ENCODE assay signal across 8 cellular contexts in the genomic region with DNA sequence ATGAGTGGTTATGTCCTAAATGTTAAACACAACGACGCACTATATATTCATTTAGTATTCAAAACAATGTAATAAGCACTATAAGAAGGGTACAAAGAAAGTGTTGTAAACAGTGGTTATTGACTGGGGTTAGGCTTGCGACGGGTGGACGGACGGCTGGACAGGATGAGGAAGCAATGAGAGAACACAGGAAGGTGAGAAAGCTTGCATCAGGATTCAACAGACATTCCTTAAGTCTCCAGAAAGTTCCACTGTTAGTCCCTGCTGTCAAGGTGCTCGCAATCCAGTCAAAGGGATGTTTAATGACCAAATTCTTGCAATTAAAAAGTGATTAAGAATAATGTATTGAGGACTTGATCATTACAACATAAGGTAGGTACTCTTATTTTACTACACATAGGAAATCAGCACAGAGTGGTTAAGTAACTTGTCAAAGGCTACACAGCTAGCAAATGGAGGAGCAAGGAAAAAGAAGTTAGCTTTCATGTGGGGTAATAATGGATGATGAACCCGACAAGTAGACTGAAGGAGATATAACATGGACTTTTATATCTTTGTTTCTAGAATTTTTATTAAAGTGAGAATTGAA. TPM values are rescaled to one million over a fixed set of nuclear protein-coding genes. Genes with fewer than 3 reads are reported as not detected.
A peak's percentile ranks its signal among the peaks of the same experiment; 100 is the strongest.
DNase-seq lines count a peak whose midpoint lies in the region; ATAC-seq and TF ChIP-seq lines count a peak whose summit lies in the region.

No MANE protein-coding gene starts in this region.

- H3K4me3 ChIP-seq in Jurkat, Clone E6-1 (ENCODE audit: low read length), result peak overlapping the region; percentile 93
- peak overlapping the region; percentile 93 for H3K4me3 ChIP-seq in iPS-11a (ENCODE audit: low read depth, low read length)
- H3K4me3 ChIP-seq in smooth muscle cell, result peak overlapping the region; percentile 85

- no peak for TF ChIP-seq CTCF in smooth muscle cell (IDR thresholded peaks at IDR 0.05; ENCODE audit: borderline replicate concordance, insufficient read depth, poor library complexity, severe bottlenecking)

- H3K9ac ChIP-seq in smooth muscle cell (ENCODE audit: low read depth), result peak overlapping the region; percentile 93

- peak overlapping the region; percentile 97 for H3K4me3 Mint-ChIP-seq in activated CD4-positive, alpha-beta T cell treated with anti-CD3 and anti-CD28 coated beads, Interleukin-2, amount 10 ng/mL, durations not matched to agents 24 days and 14 days

- H3K36me3 Mint-ChIP-seq in activated CD4-positive, alpha-beta T cell treated with anti-CD3 and anti-CD28 coated beads, Interleukin-2, amount 10 ng/mL, durations not matched to agents 24 days and 14 days (ENCODE audit: low read depth), result peaks cover 11% of the 10 kb centered on the region
- peaks cover 8 to 20% of the 10 kb centered on the region in 2 donors for H3K36me3 Mint-ChIP-seq in activated naive CD4-positive, alpha-beta T cell treated with anti-CD3 and anti-CD28 coated beads, Interleukin-2, amount 50 U/mL, for 72 hours

- H4K20me1 ChIP-seq in smooth muscle cell (ENCODE audit: low read depth), result no peaks in the 10 kb centered on the region

- peaks cover 20% of the 10 kb centered on the region for H3K4me1 ChIP-seq in smooth muscle cell (ENCODE audit: low read depth)

- H3K36me3 ChIP-seq in smooth muscle cell (ENCODE audit: low read depth), result no peaks in the 10 kb centered on the region

- H3K27ac ChIP-seq in smooth muscle cell (ENCODE audit: low read depth), result peak overlapping the region; percentile 97

- intact Hi-C loops in activated CD4-positive, alpha-beta T cell treated with anti-CD3 and anti-CD28 coated beads, Interleukin-2, amount 10 ng/mL, durations not matched to agents 24 days and 14 days (cut with micrococcal nuclease), result loop anchor here (5.0 to 10.0 kb wide), 4 partner anchors 519 to 891 kb away; a partner anchor contains a TSS

- H3K4me2 ChIP-seq in smooth muscle cell, result peak overlapping the region; percentile 99

- H3K79me2 ChIP-seq in smooth muscle cell (ENCODE audit: low read depth), result peaks cover 36% of the 10 kb centered on the region

- peak overlapping the region; percentile 97 for H3K27ac Mint-ChIP-seq in activated CD4-positive, alpha-beta T cell treated with anti-CD3 and anti-CD28 coated beads, Interleukin-2, amount 10 ng/mL, durations not matched to agents 24 days and 14 days
- H3K27ac Mint-ChIP-seq in activated naive CD4-positive, alpha-beta T cell treated with anti-CD3 and anti-CD28 coated beads, Interleukin-2, amount 50 U/mL, for 72 hours, result peak overlapping the region; percentile 97 to 98

- H3F3A ChIP-seq in smooth muscle cell (ENCODE audit: low read depth), result no peaks in the 10 kb centered on the region

- ATAC-seq in activated naive CD4-positive, alpha-beta T cell treated with anti-CD3 and anti-CD28 coated beads, Interleukin-2, amount 50 U/mL, for 72 hours, result no peak

- H3K4me1 Mint-ChIP-seq in activated CD4-positive, alpha-beta T cell treated with anti-CD3 and anti-CD28 coated beads, Interleukin-2, amount 10 ng/mL, durations not matched to agents 24 days and 14 days, result peaks cover 24% of the 10 kb centered on the region

- H3K9me3 Mint-ChIP-seq in activated CD4-positive, alpha-beta T cell treated with anti-CD3 and anti-CD28 coated beads, Interleukin-2, amount 10 ng/mL, durations not matched to agents 24 days and 14 days, result no peaks in the 10 kb centered on the region
- no peaks in the 10 kb centered on the region for H3K9me3 Mint-ChIP-seq in activated naive CD4-positive, alpha-beta T cell treated with anti-CD3 and anti-CD28 coated beads, Interleukin-2, amount 50 U/mL, for 72 hours

- H3K9me3 ChIP-seq in smooth muscle cell (replicated peaks; ENCODE audit: low read depth), result no peaks in the 10 kb centered on the region

- H2AFZ ChIP-seq in smooth muscle cell (ENCODE audit: low read depth), result peak overlapping the region; percentile 92

- 71% methylated on average over 8 of the region's 8 CpGs for WGBS in smooth muscle cell (ENCODE audit: low lambda C conversion rate)

- DNase-seq in activated CD4-positive, alpha-beta T cell treated with anti-CD3 and anti-CD28 coated beads, Interleukin-2, amount 10 ng/mL, durations not matched to agents 24 days and 14 days, result no peak
- no peak for DNase-seq in activated CD4-positive, alpha-beta T cell treated with anti-CD3 and anti-CD28 coated beads for 48 hours
- no peak for DNase-seq in Jurkat, Clone E6-1 (ENCODE audit: low read depth, low spot score)
- DNase-seq in activated naive CD4-positive, alpha-beta T cell treated with anti-CD3 and anti-CD28 coated beads, Interleukin-2, amount 50 U/mL, for 72 hours (ENCODE audit: low spot score in 2 of 2), result no peak
- DNase-seq in smooth muscle cell (lab: John Stamatoyannopoulos, UW; ENCODE audit: unreplicated experiment) (no peak), OCI-M2 (lab: John Stamatoyannopoulos, UW; ENCODE audit: unreplicated experiment) (no peak), cerebellar nuclear complex (lab: John Stamatoyannopoulos, UW) (no peak)

- no peaks in the 10 kb centered on the region for H3K27me3 ChIP-seq in smooth muscle cell (ENCODE audit: low read depth)

- H3K27me3 Mint-ChIP-seq in activated CD4-positive, alpha-beta T cell treated with anti-CD3 and anti-CD28 coated beads, Interleukin-2, amount 10 ng/mL, durations not matched to agents 24 days and 14 days, result peaks cover 5% of the 10 kb centered on the region

RNA-seq across cellular contexts. Expression of a gene that starts 1.0 kb away (rescaled TPM):
- total RNA-seq in activated CD4-positive, alpha-beta T cell treated with anti-CD3 and anti-CD28 coated beads, Interleukin-2, amount 10 ng/mL, durations not matched to agents 24 days and 14 days, result 49.8 and 54.7 TPM in 2 replicates
- polyA plus RNA-seq in Jurkat, Clone E6-1 (2012; ENCODE audit: insufficient read depth, insufficient read length), result 74.2 TPM
- 10 to 100 TPM; 18.6 to 51.2 TPM for total RNA-seq in activated naive CD4-positive, alpha-beta T cell treated with anti-CD3 and anti-CD28 coated beads, Interleukin-2, amount 50 U/mL, for 72 hours
- total RNA-seq in smooth muscle cell, result 45.9 and 48.7 TPM in 2 replicates
- 43.0 and 44.1 TPM in 2 replicates for polyA plus RNA-seq in smooth muscle cell

RNA-seq across cellular contexts. Expression of a gene that starts 55.4 kb away (rescaled TPM):
- not detected in 2 replicates for total RNA-seq in activated CD4-positive, alpha-beta T cell treated with anti-CD3 and anti-CD28 coated beads, Interleukin-2, amount 10 ng/mL, durations not matched to agents 24 days and 14 days
- polyA plus RNA-seq in Jurkat, Clone E6-1 (2012; ENCODE audit: insufficient read depth, insufficient read length), result not detected
- not detected for total RNA-seq in activated naive CD4-positive, alpha-beta T cell treated with anti-CD3 and anti-CD28 coated beads, Interleukin-2, amount 50 U/mL, for 72 hours
- total RNA-seq in smooth muscle cell, result not detected in 2 replicates
- not detected in 2 replicates for polyA plus RNA-seq in smooth muscle cell
